8 cellular contexts compared by ENCODE assay signal in the genomic region with DNA sequence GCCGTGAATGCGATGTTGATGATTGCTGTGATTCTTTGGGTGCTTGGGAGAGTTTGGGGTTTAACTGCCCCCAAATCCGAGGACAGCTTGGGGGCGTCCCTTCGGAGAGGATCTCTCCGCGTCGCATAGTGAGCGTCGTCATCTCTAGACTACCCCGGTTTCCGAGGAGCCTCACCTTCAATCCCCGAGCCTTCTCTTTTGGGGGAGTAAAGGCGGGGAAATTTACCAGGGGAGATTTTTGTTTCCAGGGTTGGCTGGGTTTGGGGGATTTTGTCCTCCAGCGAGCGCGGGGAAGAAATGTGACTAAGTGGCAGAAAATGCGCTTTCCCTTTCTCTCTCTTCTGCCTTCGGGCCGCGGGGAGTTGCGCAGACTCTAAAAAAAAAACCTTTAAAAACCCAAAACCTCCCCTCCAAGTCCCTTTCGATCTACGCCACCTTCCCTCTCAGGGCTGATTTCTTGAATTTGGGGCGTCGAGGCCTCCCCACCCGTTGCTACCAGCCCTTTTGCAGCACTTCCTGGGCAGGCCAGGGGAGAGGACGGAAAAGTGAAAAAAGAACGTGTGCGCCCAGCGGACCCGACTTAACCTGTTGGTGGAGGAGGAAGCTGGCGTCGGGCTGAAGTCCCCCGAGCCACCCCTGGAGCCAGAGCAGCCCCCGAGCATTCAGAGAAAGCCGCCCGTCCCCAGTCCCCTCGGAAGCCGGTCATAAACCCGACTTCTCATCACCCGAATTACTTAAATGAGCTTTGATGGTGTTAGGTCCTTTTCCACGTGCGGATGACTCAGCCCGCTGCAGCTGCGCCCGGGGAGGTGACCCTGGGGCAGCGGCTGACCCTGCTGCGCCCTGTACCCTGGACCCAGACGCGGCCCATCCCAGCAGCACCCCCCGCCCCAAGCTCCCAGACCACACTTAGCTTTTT. TPM values are rescaled to one million over a fixed set of nuclear protein-coding genes. Genes with fewer than 3 reads are reported as not detected.
A peak's percentile ranks its signal among the peaks of the same experiment; 100 is the strongest.
DNase-seq lines count a peak whose midpoint lies in the region; ATAC-seq and TF ChIP-seq lines count a peak whose summit lies in the region.

No MANE protein-coding gene starts in this region.

- peak overlapping the region; percentile 58 for H3K27ac Mint-ChIP-seq in activated CD8-positive, alpha-beta memory T cell treated with anti-CD3 and anti-CD28 coated beads, Interleukin-2, amount 10 ng/mL, durations not matched to agents 7 days and 5 days
- H3K27ac Mint-ChIP-seq in progenitor cell of endocrine pancreas: peak overlapping the region; percentile 31

- peak; percentile 30 for DNase-seq in activated naive CD4-positive, alpha-beta T cell treated with Interleukin-2 at 50 U/mL for 16 hours
- DNase-seq in activated naive CD4-positive, alpha-beta T cell (lab: John Stamatoyannopoulos, UW): no peak
- DNase-seq in activated CD8-positive, alpha-beta memory T cell treated with anti-CD3 and anti-CD28 coated beads, Interleukin-2, amount 10 ng/mL, durations not matched to agents 7 days and 5 days: peak; percentile 51
- no peak for DNase-seq in foreskin keratinocyte
- no peak for DNase-seq in progenitor cell of endocrine pancreas (ENCODE audit: low spot score, unreplicated experiment)

- no peak for TF ChIP-seq CTCF in foreskin keratinocyte (conservative IDR thresholded peaks at IDR 0.05)
- TF ChIP-seq CTCF in progenitor cell of endocrine pancreas (IDR thresholded peaks at IDR 0.05; ENCODE audit: unreplicated experiment): no peak

- peak overlapping the region; percentile 33 for H3K27ac ChIP-seq in foreskin keratinocyte

- no peaks in the 10 kb centered on the region for H3K9me3 Mint-ChIP-seq in activated CD8-positive, alpha-beta memory T cell treated with anti-CD3 and anti-CD28 coated beads, Interleukin-2, amount 10 ng/mL, durations not matched to agents 7 days and 5 days (ENCODE audit: low read depth)
- H3K9me3 Mint-ChIP-seq in progenitor cell of endocrine pancreas (ENCODE audit: low read depth): no peaks in the 10 kb centered on the region

- peak; percentile 33 for ATAC-seq in activated CD8-positive, alpha-beta memory T cell treated with anti-CD3 and anti-CD28 coated beads, Interleukin-2, amount 10 ng/mL, durations not matched to agents 7 days and 5 days
- ATAC-seq in foreskin keratinocyte (peak; percentile 11), HG02623 (IDR thresholded peaks at IDR 0.05; ENCODE audit: unreplicated experiment) (no peak), GM19324 (IDR thresholded peaks at IDR 0.05; ENCODE audit: low FRiP score, unreplicated experiment) (no peak), GM19463 (IDR thresholded peaks at IDR 0.05; ENCODE audit: unreplicated experiment) (no peak)

- peaks cover 84% of the 10 kb centered on the region for H3K27me3 Mint-ChIP-seq in activated CD8-positive, alpha-beta memory T cell treated with anti-CD3 and anti-CD28 coated beads, Interleukin-2, amount 10 ng/mL, durations not matched to agents 7 days and 5 days
- peaks cover 93% of the 10 kb centered on the region for H3K27me3 Mint-ChIP-seq in progenitor cell of endocrine pancreas

- H3K27me3 ChIP-seq in foreskin keratinocyte: peaks cover 54% of the 10 kb centered on the region

- peaks cover 11% of the 10 kb centered on the region for H3K4me1 Mint-ChIP-seq in activated CD8-positive, alpha-beta memory T cell treated with anti-CD3 and anti-CD28 coated beads, Interleukin-2, amount 10 ng/mL, durations not matched to agents 7 days and 5 days
- H3K4me1 Mint-ChIP-seq in progenitor cell of endocrine pancreas (ENCODE audit: low read depth): no peaks in the 10 kb centered on the region

- H3K4me3 Mint-ChIP-seq in activated CD8-positive, alpha-beta memory T cell treated with anti-CD3 and anti-CD28 coated beads, Interleukin-2, amount 10 ng/mL, durations not matched to agents 7 days and 5 days: peak overlapping the region; percentile 38
- no peak overlapping the region for H3K4me3 Mint-ChIP-seq in progenitor cell of endocrine pancreas (ENCODE audit: low read depth)

- CTCF ChIA-PET in activated CD8-positive, alpha-beta memory T cell treated with anti-CD3 and anti-CD28 coated beads, Interleukin-2, amount 10 ng/mL, durations not matched to agents 7 days and 5 days (lab: Charles Lee): interaction anchor here (0.7 to 2.7 kb wide), 8 partner anchors 21 to 252 kb away, joined by 3 to 19 read pairs (median 4); no protein-coding TSS in a partner anchor

- H3K36me3 Mint-ChIP-seq in activated CD8-positive, alpha-beta memory T cell treated with anti-CD3 and anti-CD28 coated beads, Interleukin-2, amount 10 ng/mL, durations not matched to agents 7 days and 5 days: peaks cover 2% of the 10 kb centered on the region
- no peaks in the 10 kb centered on the region for H3K36me3 Mint-ChIP-seq in progenitor cell of endocrine pancreas (ENCODE audit: insufficient read depth)

- peaks cover 25% of the 10 kb centered on the region for H3K4me1 ChIP-seq in foreskin keratinocyte

RNA-seq across cellular contexts. Expression of a gene that starts 17.7 kb away (rescaled TPM):
- under 1 TPM; 0.21 to 0.32 TPM for total RNA-seq in activated CD8-positive, alpha-beta memory T cell treated with anti-CD3 and anti-CD28 coated beads, Interleukin-2, amount 10 ng/mL, durations not matched to agents 7 days and 5 days
- total RNA-seq in foreskin keratinocyte (9.4 and 13.0 TPM in 2 replicates), progenitor cell of endocrine pancreas (0.46 and 0.51 TPM in 2 replicates)
- 3.3 and 5.3 TPM in 2 replicates for polyA plus RNA-seq in foreskin keratinocyte

RNA-seq across cellular contexts. Expression of a gene that starts 43.6 kb away (rescaled TPM):
- under 1 TPM; 0.21 to 0.26 TPM for total RNA-seq in activated CD8-positive, alpha-beta memory T cell treated with anti-CD3 and anti-CD28 coated beads, Interleukin-2, amount 10 ng/mL, durations not matched to agents 7 days and 5 days
- total RNA-seq in foreskin keratinocyte (0.07 and 0.14 TPM in 2 replicates), progenitor cell of endocrine pancreas (not detected in 2 replicates)
- polyA plus RNA-seq in foreskin keratinocyte: 0.08 TPM in 1 of 2 replicates, not detected in the other

RNA-seq across cellular contexts. Expression of a gene that starts 55.9 kb away (rescaled TPM):
- 10 to 100 TPM; 23.9 to 24.9 TPM for total RNA-seq in activated CD8-positive, alpha-beta memory T cell treated with anti-CD3 and anti-CD28 coated beads, Interleukin-2, amount 10 ng/mL, durations not matched to agents 7 days and 5 days
- total RNA-seq in foreskin keratinocyte: 55.0 and 64.9 TPM in 2 replicates
- 103 and 106 TPM in 2 replicates for polyA plus RNA-seq in foreskin keratinocyte
- total RNA-seq in progenitor cell of endocrine pancreas: 16.8 and 20.8 TPM in 2 replicates

Comparison
In these comparisons a context has a peak if more than half of its experiments do, and no peak if none do; other contexts are left out.
1. DNase-seq: peak in activated naive CD4-positive, alpha-beta T cell treated with Interleukin-2 at 50 U/mL for 16 hours (single experiment) and activated CD8-positive, alpha-beta memory T cell treated with anti-CD3 and anti-CD28 coated beads, Interleukin-2, amount 10 ng/mL, durations not matched to agents 7 days and 5 days (single experiment); none in activated naive CD4-positive, alpha-beta T cell (0 of 4), foreskin keratinocyte (0 of 2) and progenitor cell of endocrine pancreas (single experiment).
2. ATAC-seq: peak in activated CD8-positive, alpha-beta memory T cell treated with anti-CD3 and anti-CD28 coated beads, Interleukin-2, amount 10 ng/mL, durations not matched to agents 7 days and 5 days (single experiment) and foreskin keratinocyte (single experiment); none in HG02623 (single experiment), GM19324 (single experiment) and GM19463 (single experiment).